ENCODE assay signal across 27 cellular contexts in the genomic region with DNA sequence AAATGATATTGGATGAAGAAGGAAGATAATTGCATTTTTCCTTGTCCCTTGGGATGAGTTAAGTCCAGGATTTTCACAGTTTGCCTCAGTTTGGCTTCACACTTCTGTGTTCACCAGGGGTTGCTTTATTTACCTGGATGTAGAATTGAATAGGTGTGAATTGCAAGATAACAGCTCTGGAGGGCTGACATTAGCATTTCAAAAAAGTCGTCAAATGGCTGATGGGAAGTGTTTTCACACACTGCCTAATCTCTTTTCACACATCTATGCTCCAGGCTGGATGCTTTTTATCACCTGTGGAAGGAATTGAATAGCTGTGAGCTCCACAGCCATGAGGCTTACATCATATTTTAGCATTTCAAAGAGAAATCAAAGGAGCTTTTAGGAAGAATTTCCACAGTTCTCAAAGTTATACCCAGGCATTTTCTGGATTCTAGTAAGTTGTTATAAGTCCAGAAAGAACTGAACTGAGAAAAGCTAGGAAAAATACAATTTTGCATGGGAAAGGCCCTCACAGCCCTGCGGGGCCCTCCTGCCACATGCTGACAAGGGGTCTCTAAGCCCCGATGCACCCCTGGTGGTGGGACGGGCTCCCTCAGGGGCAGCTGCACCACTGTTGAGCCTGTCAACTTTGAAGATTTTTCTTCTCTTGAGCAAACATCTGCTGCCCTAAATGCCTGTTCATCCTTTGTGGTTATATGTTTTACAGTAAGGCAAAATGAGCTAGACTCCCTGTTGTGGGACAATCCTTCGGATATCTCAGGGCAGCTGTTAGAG. TPM values are rescaled to one million over a fixed set of nuclear protein-coding genes. Genes with fewer than 3 reads are reported as not detected.
DNase-seq lines count a peak whose midpoint lies in the region; ATAC-seq and TF ChIP-seq lines count a peak whose summit lies in the region.
"Had no signal": no experiment of that assay in that cellular context is flagged by ENCODE, and none has a peak within 500 bp of the region (broad histone marks: within the 10 kb centered on the region; RNA-seq: fewer than 3 reads in every experiment).

No MANE protein-coding gene starts in this region.

- DNase-seq in H9 (no peak), WTC11 (ENCODE audit: low spot score) (peak; percentile 41), iPS DF 6.9 (ENCODE audit: low read depth, low spot score) (peak; percentile 41), neural progenitor cell (ENCODE audit: low spot score) (no peak), inferior parietal cortex (ENCODE audit: extremely low spot score) (no peak), DMS 273 treated with DMSO at 0.1 percent for 48 hours (lab: John Stamatoyannopoulos, UW) (no peak)
- DNase-seq: AML-193; CD4-positive, alpha-beta T cell; DMS53; MM.1S; NCI-H1048; NCI-H1417; NCI-H1694; NCI-H2081; NCI-H2227 treated with DMSO at 0.1 percent for 48 hours; NCI-H526 treated with DMSO at 0.1 percent for 48 hours; Right ventricle myocardium superior; RPMI8226 had no signal

- no peaks in the 10 kb centered on the region for H3K36me3 ChIP-seq in iPS DF 6.9 (ENCODE audit: control insufficient read depth, insufficient read depth, low read length)
- H3K36me3 ChIP-seq in neural progenitor cell: no peaks in the 10 kb centered on the region
- H3K36me3 ChIP-seq: BLaER1 treated with 17β-estradiol and CSF1 and Interleukin-3, amounts not matched to agents 10 nM and 100 nM; SJSA1 had no signal

- H3K14ac ChIP-seq in H9 (ENCODE audit: insufficient read depth, low read length): no peak overlapping the region

- POLR2A ChIA-PET in WTC11 (lab: Charles Lee): interaction anchor here (0.5 kb wide), 1 partner anchor 584 kb away, joined by 3 read pairs; a partner anchor contains a TSS

- H3K27me3 ChIP-seq in H9 (ENCODE audit: insufficient read depth, low read length) (no peaks in the 10 kb centered on the region), iPS DF 6.9 (ENCODE audit: control insufficient read depth, insufficient read depth, low read length) (no peaks in the 10 kb centered on the region), neural progenitor cell (peaks cover 54% of the 10 kb centered on the region)
- H3K27me3 ChIP-seq: BLaER1 treated with 17β-estradiol and CSF1 and Interleukin-3, amounts not matched to agents 10 nM and 100 nM had no signal

- H3K79me2 ChIP-seq in H9 (ENCODE audit: insufficient read depth, low read length): no peaks in the 10 kb centered on the region
- no peaks in the 10 kb centered on the region for H3K79me2 ChIP-seq in neural progenitor cell (ENCODE audit: low read depth)

- no peak overlapping the region for H3K4ac ChIP-seq in H9 (ENCODE audit: low read depth, low read length)

- WGBS in H9 (ENCODE audit: extremely low coverage, insufficient read length, low lambda C conversion rate): no CpG with 5 or more reads among the region's 5 CpGs
- no CpG with 5 or more reads among the region's 5 CpGs for WGBS in iPS DF 6.9 (ENCODE audit: insufficient coverage, insufficient read length)

- CTCF ChIA-PET in WTC11 (lab: Charles Lee): interaction anchor here (0.6 to 2.2 kb wide), 5 partner anchors 9 to 143 kb away, joined by 3 to 10 read pairs (median 3); no protein-coding TSS in a partner anchor

- H3F3A ChIP-seq in neural progenitor cell (ENCODE audit: low read depth): peaks cover 7% of the 10 kb centered on the region

- peaks cover 59 to 73% of the 10 kb centered on the region in 2 experiments for H3K9me3 Mint-ChIP-seq in H9
- H3K9me3 Mint-ChIP-seq in WTC11: peaks cover 71% of the 10 kb centered on the region
- H3K9me3 Mint-ChIP-seq in neural progenitor cell: peaks cover 16% of the 10 kb centered on the region

- no peak overlapping the region for H2BK120ac ChIP-seq in H9 (ENCODE audit: low read depth, low read length, poor library complexity, severe bottlenecking)

- H3K4me1 ChIP-seq in H9 (ENCODE audit: insufficient read depth, low read length): peaks cover 1% of the 10 kb centered on the region; the same call in 1 of the 2 replicates
- H3K4me1 ChIP-seq in iPS DF 6.9 (ENCODE audit: control insufficient read depth, insufficient read depth, low read length): no peaks in the 10 kb centered on the region
- H3K4me1 ChIP-seq in neural progenitor cell: peaks cover 5% of the 10 kb centered on the region
- H3K4me1 ChIP-seq: A549, SJSA1 had no signal

- no peak overlapping the region for H3K27ac ChIP-seq in H9 (ENCODE audit: insufficient read length, low read depth, low read length)
- H3K27ac ChIP-seq in iPS DF 6.9 (ENCODE audit: low read length): no peak overlapping the region
- no peak overlapping the region for H3K27ac ChIP-seq in neural progenitor cell
- H3K27ac ChIP-seq: A549; BLaER1 treated with 17β-estradiol and CSF1 and Interleukin-3, amounts not matched to agents 10 nM and 100 nM; KMS-11; SJSA1 had no signal

- H3K4me1 Mint-ChIP-seq in H9 (peaks cover 28 to 32% of the 10 kb centered on the region in 2 experiments), WTC11 (peaks cover 44% of the 10 kb centered on the region), neural progenitor cell (peaks cover 6% of the 10 kb centered on the region)
- H3K4me1 Mint-ChIP-seq: IgD-negative memory B cell had no signal

- no peak overlapping the region for H2BK20ac ChIP-seq in H9 (ENCODE audit: low read depth, low read length, poor library complexity, severe bottlenecking)

- no peak overlapping the region for H3K4me2 ChIP-seq in H9 (ENCODE audit: insufficient read depth, insufficient read length, low read length)
- H3K4me2 ChIP-seq in neural progenitor cell: peak overlapping the region; percentile 31
- H3K4me2 ChIP-seq: A549; BLaER1 treated with 17β-estradiol and CSF1 and Interleukin-3, amounts not matched to agents 10 nM and 100 nM; KMS-11 had no signal

- no peak overlapping the region for H4K8ac ChIP-seq in H9 (replicated peaks; ENCODE audit: insufficient read length, low read depth, low read length)

- H2BK5ac ChIP-seq in H9 (ENCODE audit: insufficient read length, low read length): no peak overlapping the region

- H3K36me3 Mint-ChIP-seq in H9 (ENCODE audit: insufficient read depth in 1 of 3, low read depth in 3 of 3): peaks cover 33 to 54% (median 43%) of the 10 kb centered on the region in 3 experiments
- peaks cover 68% of the 10 kb centered on the region for H3K36me3 Mint-ChIP-seq in WTC11
- no peaks in the 10 kb centered on the region for H3K36me3 Mint-ChIP-seq in neural progenitor cell

- no peak overlapping the region for H2AK5ac ChIP-seq in H9 (ENCODE audit: insufficient read length, low read length)

- no peak overlapping the region for H2AFZ ChIP-seq in H9 (ENCODE audit: low read length)
- H2AFZ ChIP-seq in neural progenitor cell (replicated peaks): no peak overlapping the region

- H3K4me3 Mint-ChIP-seq in H9 (no peak overlapping the region; a peak in 1 of 5 replicates), WTC11 (no peak overlapping the region), neural progenitor cell (no peak overlapping the region)
- H3K4me3 Mint-ChIP-seq: CD4-positive, alpha-beta T cell; IgD-negative memory B cell had no signal

- no peak overlapping the region for H3K23ac ChIP-seq in H9 (ENCODE audit: insufficient read length, low read depth, low read length)

- no peak overlapping the region for H4K5ac ChIP-seq in H9 (ENCODE audit: insufficient read length, low read depth, low read length)

- H3K9me3 ChIP-seq in H9 (ENCODE audit: control insufficient read depth, low read depth, low read length) (peaks cover 21% of the 10 kb centered on the region), iPS DF 6.9 (ENCODE audit: control insufficient read depth, insufficient read depth, low read length) (peaks cover 6% of the 10 kb centered on the region), neural progenitor cell (ENCODE audit: low read depth) (no peaks in the 10 kb centered on the region)
- H3K9me3 ChIP-seq: SJSA1 had no signal

- no peak overlapping the region for H2BK15ac ChIP-seq in H9 (ENCODE audit: low read depth, low read length)

- H3K4me3 ChIP-seq in iPS DF 6.9 (ENCODE audit: low read length) (no peak overlapping the region), neural progenitor cell (no peak overlapping the region)
- H3K4me3 ChIP-seq: A549; BLaER1 treated with 17β-estradiol and CSF1 and Interleukin-3, amounts not matched to agents 10 nM and 100 nM; GM12878; SJSA1 had no signal

- H3T11ph ChIP-seq in H9 (ENCODE audit: low read length): no peak overlapping the region

- H3K27ac Mint-ChIP-seq in H9: no peak overlapping the region; a peak in 1 of 7 replicates
- H3K27ac Mint-ChIP-seq in WTC11: no peak overlapping the region
- no peak overlapping the region for H3K27ac Mint-ChIP-seq in neural progenitor cell
- H3K27ac Mint-ChIP-seq: CD4-positive, alpha-beta T cell had no signal

- TF ChIP-seq CTCF in H9 (conservative IDR thresholded peaks at IDR 0.05): peak; percentile 42; the same call in 2 of the 3 replicates
- TF ChIP-seq CTCF in WTC11 (IDR thresholded peaks at IDR 0.05): no peak
- TF ChIP-seq CTCF in neural progenitor cell (IDR thresholded peaks at IDR 0.05): no peak

- H2BK12ac ChIP-seq in H9 (ENCODE audit: insufficient read length, low read depth, low read length): no peak overlapping the region

- H3K9ac ChIP-seq in H9 (ENCODE audit: extremely low read depth, insufficient read length, low read length) (no peak overlapping the region), neural progenitor cell (no peak overlapping the region)
- H3K9ac ChIP-seq: BLaER1 treated with 17β-estradiol and CSF1 and Interleukin-3, amounts not matched to agents 10 nM and 100 nM; KMS-11 had no signal

- no peak overlapping the region for H3K56ac ChIP-seq in H9 (ENCODE audit: insufficient read length, low read depth, low read length)

- H4K91ac ChIP-seq in H9 (ENCODE audit: insufficient read length, low read depth, low read length): no peak overlapping the region

- ATAC-seq in WTC11: peak; percentile 75
- no peak for ATAC-seq in HG03520 (IDR thresholded peaks at IDR 0.05; ENCODE audit: unreplicated experiment)
- ATAC-seq: A549, GM12878 had no signal

- H4K20me1 ChIP-seq in H9 (ENCODE audit: control insufficient read depth, insufficient read depth, insufficient read length) (no peaks in the 10 kb centered on the region), neural progenitor cell (ENCODE audit: low read depth) (no peaks in the 10 kb centered on the region)
- H4K20me1 ChIP-seq: BLaER1 treated with 17β-estradiol and CSF1 and Interleukin-3, amounts not matched to agents 10 nM and 100 nM had no signal

- H3K18ac ChIP-seq in H9 (ENCODE audit: insufficient read length, low read depth, low read length): no peak overlapping the region

- peaks cover 87% of the 10 kb centered on the region for H3K27me3 Mint-ChIP-seq in H9 (ENCODE audit: low read depth)
- H3K27me3 Mint-ChIP-seq in WTC11 (ENCODE audit: low read depth): peaks cover 100% of the 10 kb centered on the region
- H3K27me3 Mint-ChIP-seq in neural progenitor cell (ENCODE audit: insufficient read depth, low read depth): peaks cover 12% of the 10 kb centered on the region

- H3K79me1 ChIP-seq in H9 (ENCODE audit: insufficient read depth, low read depth, low read length, poor library complexity, severe bottlenecking): no peaks in the 10 kb centered on the region

- H3K23me2 ChIP-seq in H9 (ENCODE audit: insufficient read length, low read depth, low read length, poor library complexity, severe bottlenecking): no peaks in the 10 kb centered on the region

TF ChIP-seq in WTC11, 78 proteins besides CTCF, POLR2A, EP300 and RAD21 (continues in another document):
- no peak for TF ChIP-seq CREB1 (CRISPR knock-in tag; IDR thresholded peaks at IDR 0.05)
- TF ChIP-seq SP1 (CRISPR knock-in tag; conservative IDR thresholded peaks at IDR 0.05): peak; percentile 39; the same call in 1 of the 2 replicates

RNA-seq across cellular contexts. Expression of a gene that starts 43.9 kb away (rescaled TPM):
- total RNA-seq in H9 (2021) (not detected in 2 replicates), WTC11 (2021) (not detected in 3 replicates), neural progenitor cell (ENCODE audit: low replicate concordance) (not detected in 2 replicates)
- total RNA-seq: CD4-positive, alpha-beta T cell; Daoy; GM12878; NCI-H460; Right ventricle myocardium superior; SJSA1 had no signal

Comparison
In these comparisons a context has a peak if more than half of its experiments do, and no peak if none do; other contexts are left out.
1. DNase-seq: peak in WTC11 (single experiment) and iPS DF 6.9 (single experiment); none in H9 (single experiment), neural progenitor cell (single experiment), inferior parietal cortex (single experiment) and DMS 273 treated with DMSO at 0.1 percent for 48 hours (single experiment).